5 cellular contexts compared by ENCODE assay signal in the genomic region with DNA sequence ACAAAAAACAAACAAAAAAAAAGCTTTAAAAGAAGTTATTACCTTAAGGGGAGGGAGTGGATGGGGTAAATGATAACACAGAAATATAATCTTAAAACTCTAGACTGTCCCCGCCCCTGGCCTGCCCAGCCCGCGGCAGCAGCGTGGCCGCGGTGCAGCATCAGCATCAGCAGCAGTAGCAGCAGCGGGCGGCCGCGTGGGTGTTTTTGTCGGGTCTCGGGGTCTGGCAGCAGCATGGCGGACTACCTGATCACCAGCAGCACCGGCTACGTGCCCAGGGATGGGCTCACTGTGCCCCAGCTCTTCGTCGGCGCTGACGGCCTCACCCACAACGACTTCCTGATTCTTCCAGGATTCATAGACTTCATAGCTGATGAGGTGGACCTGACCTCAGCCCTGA.
"Had no signal": no experiment of that assay in that cellular context is flagged by ENCODE, and none has a peak within 500 bp of the region (broad histone marks: within the 10 kb centered on the region; RNA-seq: fewer than 3 reads in every experiment).

No MANE protein-coding gene starts in this region.

- H3K27ac ChIP-seq: HL-60 had no signal

- DNase-seq: IMR-90, KBM-7 had no signal

- ATAC-seq: HepG2 had no signal

- FAIRE-seq: HepG2, HTR-8/SVneo had no signal
